In genomic region chr9:87725356-87725899, GRCh38 we compare ENCODE assay signal across 9 cellular contexts. TPM values are rescaled to one million over a fixed set of nuclear protein-coding genes. Genes with fewer than 3 reads are reported as not detected.
DNase-seq lines count a peak whose midpoint lies in the region; ATAC-seq and TF ChIP-seq lines count a peak whose summit lies in the region.
"Had no signal": no experiment of that assay in that cellular context is flagged by ENCODE, and none has a peak within 500 bp of the region (broad histone marks: within the 10 kb centered on the region; RNA-seq: fewer than 3 reads in every experiment).

No MANE protein-coding gene starts in this region.

- no peak for TF ChIP-seq CTCF in heart right ventricle (IDR thresholded peaks at IDR 0.05)

- peaks cover 0 to 33% (median 24%) of the 10 kb centered on the region in 9 donors for H3K36me3 ChIP-seq in heart right ventricle

- H3K4me3 Mint-ChIP-seq in activated naive CD8-positive, alpha-beta T cell: peak overlapping the region; percentile 90

- peaks cover 0 to 14% (median 0%) of the 10 kb centered on the region in 7 donors for H3K27me3 ChIP-seq in heart right ventricle

- DNase-seq in heart right ventricle (peak in 1 of 2 donors; percentile 34), posterior cingulate gyrus (peak in 8 of 10 donors; percentile 42 to 93 (median 65)), NCI-H446 treated with DMSO at 0.1 percent for 48 hours (lab: John Stamatoyannopoulos, UW) (no peak), NCI-H748 treated with DMSO at 0.1 percent for 48 hours (lab: John Stamatoyannopoulos, UW) (no peak)

- ATAC-seq in heart right ventricle (peak in 7 of 8 donors; percentile 2 to 46 (median 10)), GM21381 (IDR thresholded peaks at IDR 0.05; ENCODE audit: unreplicated experiment) (no peak), GM18505 (IDR thresholded peaks at IDR 0.05; ENCODE audit: unreplicated experiment) (no peak)

- peaks cover 3 to 74% (median 26%) of the 10 kb centered on the region in 9 donors for H3K4me1 ChIP-seq in heart right ventricle

- peaks cover 21% of the 10 kb centered on the region for H3K4me1 Mint-ChIP-seq in activated naive CD8-positive, alpha-beta T cell (ENCODE audit: low read depth)
- H3K4me1 Mint-ChIP-seq: IgD-negative memory B cell had no signal

- no peaks in the 10 kb centered on the region for H3K9me3 Mint-ChIP-seq in activated naive CD8-positive, alpha-beta T cell (ENCODE audit: low read depth)

- H3K4me3 ChIP-seq in GM08714 (ENCODE audit: low read length): peak overlapping the region; percentile 23; the same call in 1 of the 2 replicates
- H3K4me3 ChIP-seq in heart right ventricle: peak overlapping the region; percentile 45 to 92 (median 76)

- no peaks in the 10 kb centered on the region for H3K9me3 ChIP-seq in heart right ventricle

- H3K27ac ChIP-seq in heart right ventricle: peak overlapping the region; percentile 84 to 99 (median 96)

- peaks cover 2% of the 10 kb centered on the region for H3K27me3 Mint-ChIP-seq in activated naive CD8-positive, alpha-beta T cell

- 3 to 5% methylated on average over 25 of the region's 25 CpGs for WGBS in heart right ventricle, 2 donors

- TF ChIP-seq POLR2A in GM18505 (IDR thresholded peaks at IDR 0.05; ENCODE audit: borderline replicate concordance, extremely low read depth, insufficient read depth, insufficient read length): no peak

- intact Hi-C loops in heart right ventricle (cut with DNase I) (loop anchor here in 1 of 10 donors (10.0 kb wide), 1 partner anchor 69 kb away; no protein-coding TSS in a partner anchor), posterior cingulate gyrus (cut with DNase I) (loop anchor here (5.0 kb wide), 2 partner anchors 247 to 778 kb away; partner anchors contain the start of genes CDK20 and GAS1)

- H3K27ac Mint-ChIP-seq in activated naive CD8-positive, alpha-beta T cell: no peak overlapping the region
- H3K27ac Mint-ChIP-seq: IgD-negative memory B cell had no signal

- peaks cover 4% of the 10 kb centered on the region for H3K36me3 Mint-ChIP-seq in activated naive CD8-positive, alpha-beta T cell
- H3K36me3 Mint-ChIP-seq: IgD-negative memory B cell had no signal

RNA-seq across cellular contexts. Expression of gene CTSL, which starts 0.5 kb away (rescaled TPM):
- 100 to 1,000 TPM; 109 to 189 (median 134) TPM for total RNA-seq in heart right ventricle
- polyA plus RNA-seq in heart right ventricle: 100 to 1,000 TPM in 1 of 2 donors, 10 to 100 TPM in 1; 75.8 to 150 TPM

Comparison
In these comparisons a context has a peak if more than half of its experiments do, and no peak if none do; other contexts are left out.
1. ATAC-seq: peak in heart right ventricle (7 of 8); none in GM21381 (single experiment) and GM18505 (single experiment).
2. DNase-seq: peak in posterior cingulate gyrus (8 of 10); none in NCI-H446 treated with DMSO at 0.1 percent for 48 hours (single experiment) and NCI-H748 treated with DMSO at 0.1 percent for 48 hours (single experiment).